Comparison of ENCODE assay signal across 19 cellular contexts in the genomic region with DNA sequence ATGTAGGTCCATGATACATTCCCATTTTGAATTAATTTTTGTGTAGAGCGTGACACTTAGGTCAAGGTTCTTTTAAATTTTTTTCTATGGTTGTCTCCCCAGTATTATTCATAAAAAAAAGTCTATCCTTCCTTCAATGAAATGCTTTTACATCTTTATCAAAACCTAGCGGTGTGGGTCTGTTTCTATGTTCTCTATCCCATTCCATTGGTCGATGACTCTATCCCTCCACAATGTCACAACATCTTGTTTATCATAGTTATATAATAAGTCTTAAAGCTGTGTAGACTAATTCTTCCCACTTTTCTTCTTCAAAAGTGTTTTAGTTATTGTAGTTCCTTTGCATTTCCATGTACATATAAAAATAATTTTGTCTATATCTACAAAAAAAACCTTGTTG. TPM values are rescaled to one million over a fixed set of nuclear protein-coding genes. Genes with fewer than 3 reads are reported as not detected.
DNase-seq lines count a peak whose midpoint lies in the region; ATAC-seq and TF ChIP-seq lines count a peak whose summit lies in the region.
"Had no signal": no experiment of that assay in that cellular context is flagged by ENCODE, and none has a peak within 500 bp of the region (broad histone marks: within the 10 kb centered on the region; RNA-seq: fewer than 3 reads in every experiment).

No MANE protein-coding gene starts in this region.

- TF ChIP-seq POLR2A in ovary (IDR thresholded peaks at IDR 0.05): no peak

- TF ChIP-seq EP300 in ovary (IDR thresholded peaks at IDR 0.05): no peak

- no peaks in the 10 kb centered on the region for H3K27me3 ChIP-seq in ovary
- H3K27me3 ChIP-seq: BLaER1 had no signal

- 66 to 86% (median 73%) methylated on average over 3 of the region's 3 CpGs for WGBS in ovary, 3 donors

- DNase-seq in AG10803 (ENCODE audit: low read depth): peak; percentile 32
- DNase-seq in HS-27A (ENCODE audit: low read depth): peak; percentile 86
- DNase-seq in amniotic epithelial cell (ENCODE audit: low read depth): peak; percentile 13
- peak; percentile 24 for DNase-seq in fibroblast of villous mesenchyme (ENCODE audit: low read depth)
- DNase-seq in ovary: no peak
- DNase-seq in kidney glomerular epithelial cell (lab: John Stamatoyannopoulos, UW): no peak
- DNase-seq in GF-D8 (lab: John Stamatoyannopoulos, UW): no peak
- DNase-seq: CD8-positive, alpha-beta memory T cell; MV-4-11; NCI-H1694 treated with DMSO at 0.1 percent for 48 hours; NCI-H2227 treated with DMSO at 0.1 percent for 48 hours; NCI-H524; NCI-H82; SIG-M5 had no signal

- H3K4me3 ChIP-seq in AG10803 (ENCODE audit: low read length) (no peak overlapping the region), fibroblast of villous mesenchyme (ENCODE audit: low read depth, low read length) (no peak overlapping the region), ovary (no peak overlapping the region)
- H3K4me3 ChIP-seq: BLaER1, GM23338, K562 had no signal

- intact Hi-C loops in ovary (cut with DNase I): no loop called here

- H3K36me3 ChIP-seq in ovary: no peaks in the 10 kb centered on the region
- H3K36me3 ChIP-seq: BLaER1 had no signal

- H3K9me3 ChIP-seq in ovary: no peaks in the 10 kb centered on the region

- no peaks in the 10 kb centered on the region for H3K4me1 ChIP-seq in ovary (ENCODE audit: insufficient read depth)
- H3K4me1 ChIP-seq: BLaER1 had no signal

- no peak for ATAC-seq in HG03045 (IDR thresholded peaks at IDR 0.05; ENCODE audit: unreplicated experiment)
- ATAC-seq: GM23338, K562 had no signal

- no peak overlapping the region for H3K27ac ChIP-seq in ovary
- H3K27ac ChIP-seq: BLaER1, RWPE1 had no signal

- no peak for TF ChIP-seq CTCF in AG10803 (conservative IDR thresholded peaks at IDR 0.05; ENCODE audit: low read length)
- TF ChIP-seq CTCF in fibroblast of villous mesenchyme (IDR thresholded peaks at IDR 0.05; ENCODE audit: insufficient read depth, low read depth, low read length): no peak
- no peak for TF ChIP-seq CTCF in ovary (IDR thresholded peaks at IDR 0.05)

RNA-seq across cellular contexts. Expression of a gene that starts 47.2 kb away (rescaled TPM):
- total RNA-seq in fibroblast of villous mesenchyme: not detected in 2 replicates
- not detected for total RNA-seq in ovary
- under 1 TPM in 1 of 2 donors, not detected in 1; 0.18 TPM for polyA plus RNA-seq in ovary
- total RNA-seq: CD8-positive, alpha-beta memory T cell; GM23338; K562 had no signal
- polyA plus RNA-seq: CD8-positive, alpha-beta memory T cell; GM23338; K562 had no signal

Comparison
In these comparisons a context has a peak if more than half of its experiments do, and no peak if none do; other contexts are left out.
1. DNase-seq: peak in AG10803 (single experiment), HS-27A (single experiment), amniotic epithelial cell (single experiment) and fibroblast of villous mesenchyme (single experiment); none in ovary (0 of 5), kidney glomerular epithelial cell (single experiment) and GF-D8 (single experiment).